Comparison of ENCODE assay signal across 8 cellular contexts in genomic region chr1:95043141-95043980, GRCh38. TPM values are rescaled to one million over a fixed set of nuclear protein-coding genes. Genes with fewer than 3 reads are reported as not detected.
DNase-seq lines count a peak whose midpoint lies in the region; ATAC-seq and TF ChIP-seq lines count a peak whose summit lies in the region.

No MANE protein-coding gene starts in this region.

- no peaks in the 10 kb centered on the region for H3K36me3 ChIP-seq in CD4-positive, alpha-beta memory T cell (ENCODE audit: insufficient read depth, low read length)
- H3K36me3 ChIP-seq in lower lobe of right lung = no peaks in the 10 kb centered on the region

- H3K36me3 Mint-ChIP-seq in CD4-positive, alpha-beta memory T cell = peaks cover 0 to 4% of the 10 kb centered on the region in 2 donors

- no peak overlapping the region for H3K4me3 Mint-ChIP-seq in CD4-positive, alpha-beta memory T cell

- CTCF ChIA-PET in CD4-positive, alpha-beta memory T cell (lab: Charles Lee; ENCODE audit: partially characterized antibody) = interaction anchor here (0.6 to 8.0 kb wide), 18 partner anchors 9 to 625 kb away, joined by 3 to 226 read pairs (median 4); partner anchors contain the start of genes ABCD3 and ALG14

- intact Hi-C loops in CD4-positive, alpha-beta memory T cell (cut with micrococcal nuclease) = loop anchor here (1.0 to 5.0 kb wide), 2 partner anchors 116 to 562 kb away; partner anchors contain the start of gene CNN3
- intact Hi-C loops in dorsolateral prefrontal cortex (cut with DNase I) (loop anchor here (1.0 to 10.0 kb wide), 5 partner anchors 117 to 519 kb away; partner anchors contain the start of gene CNN3 (in 2 of the 2)), lower lobe of right lung (cut with DNase I) (loop anchor here (5.0 kb wide), 1 partner anchor 186 kb away; no protein-coding TSS in a partner anchor)

- peak; percentile 68 to 73 (median 72) for DNase-seq in CD4-positive, alpha-beta memory T cell
- DNase-seq in NCI-H526 treated with DMSO at 0.1 percent for 48 hours (lab: John Stamatoyannopoulos, UW) (peak; percentile 54), dorsolateral prefrontal cortex (peak; percentile 75 to 93 (median 84)), lower lobe of right lung (peak; percentile 82)
- peak; percentile 73 for DNase-seq in activated CD4-positive, alpha-beta T cell treated with anti-CD3 and anti-CD28 coated beads, Interleukin-2, amount 50 U/mL, for 1 hour
- peak; percentile 45 to 60 (median 57) for DNase-seq in stimulated activated CD4-positive, alpha-beta T cell treated with anti-CD3 and anti-CD28 coated beads, TNF-alpha, amount 100 ng/mL, for 4 hours (ENCODE audit: low read depth in 3 of 3)

- POLR2A ChIA-PET in CD4-positive, alpha-beta memory T cell (lab: Charles Lee; ENCODE audit: partially characterized antibody) = interaction anchor here (1.2 kb wide), 2 partner anchors 187 to 189 kb away, joined by 4 to 8 read pairs; no protein-coding TSS in a partner anchor

- no peak overlapping the region for H3K4me3 ChIP-seq in CD4-positive, alpha-beta memory T cell (ENCODE audit: low read length in 2 of 2)
- peak overlapping the region in 15 of 59 donors; percentile 0 to 36 (median 18) for H3K4me3 ChIP-seq in dorsolateral prefrontal cortex
- H3K4me3 ChIP-seq in lower lobe of right lung = no peak overlapping the region

- TF ChIP-seq CTCF in dorsolateral prefrontal cortex (IDR thresholded peaks at IDR 0.05 in 54 of 56, conservative IDR thresholded peaks at IDR 0.05 in 2 of 56; ENCODE audit: low read depth in 1 of 56, partially characterized antibody in 56 of 56) (peak in 55 of 56 donors; percentile 97 to 100 (median 99)), lower lobe of right lung (IDR thresholded peaks at IDR 0.05) (peak; percentile 97)

- ATAC-seq in GM19438 (IDR thresholded peaks at IDR 0.05; ENCODE audit: low read depth, unreplicated experiment) (peak; percentile 93), HG03521 (IDR thresholded peaks at IDR 0.05; ENCODE audit: unreplicated experiment) (peak; percentile 90), lower lobe of right lung (peak; percentile 93 to 96)

- no peaks in the 10 kb centered on the region for H3K27me3 ChIP-seq in CD4-positive, alpha-beta memory T cell (ENCODE audit: insufficient read depth, low read length)
- H3K27me3 ChIP-seq in dorsolateral prefrontal cortex (no peaks in the 10 kb centered on the region), lower lobe of right lung (ENCODE audit: low read depth) (no peaks in the 10 kb centered on the region)

- H3K9me3 ChIP-seq in CD4-positive, alpha-beta memory T cell (ENCODE audit: control insufficient read depth in 1 of 2, low read length in 2 of 2) = no peaks in the 10 kb centered on the region
- no peaks in the 10 kb centered on the region for H3K9me3 ChIP-seq in lower lobe of right lung

- H3K4me1 Mint-ChIP-seq in CD4-positive, alpha-beta memory T cell = no peaks in the 10 kb centered on the region

- H3K27me3 Mint-ChIP-seq in CD4-positive, alpha-beta memory T cell = no peaks in the 10 kb centered on the region

- H3K9me3 Mint-ChIP-seq in CD4-positive, alpha-beta memory T cell = no peaks in the 10 kb centered on the region

- no peak overlapping the region for H3K27ac ChIP-seq in CD4-positive, alpha-beta memory T cell (ENCODE audit: low read depth, low read length)
- H3K27ac ChIP-seq in dorsolateral prefrontal cortex (peak overlapping the region in 47 of 59 donors; percentile 0 to 84 (median 53)), lower lobe of right lung (no peak overlapping the region)

- no peaks in the 10 kb centered on the region for H3K4me1 ChIP-seq in CD4-positive, alpha-beta memory T cell (ENCODE audit: insufficient read depth, low read length)
- H3K4me1 ChIP-seq in lower lobe of right lung = peaks cover 19% of the 10 kb centered on the region

- H3K27ac Mint-ChIP-seq in CD4-positive, alpha-beta memory T cell = no peak overlapping the region

RNA-seq across cellular contexts. Expression of gene ALG14, which starts 29.4 kb away (rescaled TPM):
- 1 to 10 TPM; 1.1 to 3.2 TPM for total RNA-seq in CD4-positive, alpha-beta memory T cell
- polyA plus RNA-seq in CD4-positive, alpha-beta memory T cell = 1 to 10 TPM; 4.2 to 6.8 TPM
- total RNA-seq in dorsolateral prefrontal cortex = 10 to 100 TPM in 30 of 120 experiments, 1 to 10 TPM in 90; 2.4 to 18.5 (median 8.3) TPM
- total RNA-seq in lower lobe of right lung = 4.6 TPM

Comparison
In these comparisons a context has a peak if more than half of its experiments do, and no peak if none do; other contexts are left out.
1. H3K27ac ChIP-seq: peak in dorsolateral prefrontal cortex (47 of 59); none in CD4-positive, alpha-beta memory T cell (single experiment) and lower lobe of right lung (single experiment).
2. Peak in every context shown above with its lines, with median percentiles within 50 percentile points of each other: DNase-seq and ATAC-seq.